ENCODE assay signal across 7 cellular contexts in genomic region chr2:54471221-54471711, GRCh38. TPM values are rescaled to one million over a fixed set of nuclear protein-coding genes. Genes with fewer than 3 reads are reported as not detected.
DNase-seq lines count a peak whose midpoint lies in the region; ATAC-seq and TF ChIP-seq lines count a peak whose summit lies in the region.

No MANE protein-coding gene starts in this region.

- H3K27ac ChIP-seq in RWPE2 (ENCODE audit: poor library complexity, severe bottlenecking) (no peak overlapping the region), WERI-Rb-1 (no peak overlapping the region), tibial nerve (peak overlapping the region in 2 of 4 donors; percentile 81)

- no peaks in the 10 kb centered on the region for H3K9me3 ChIP-seq in RWPE2 (ENCODE audit: severe bottlenecking)
- H3K9me3 ChIP-seq in WERI-Rb-1 (ENCODE audit: severe bottlenecking), result no peaks in the 10 kb centered on the region
- H3K9me3 ChIP-seq in tibial nerve, result no peaks in the 10 kb centered on the region

- no peaks in the 10 kb centered on the region for H3K36me3 ChIP-seq in RWPE2 (ENCODE audit: low read depth)
- no peaks in the 10 kb centered on the region for H3K36me3 ChIP-seq in WERI-Rb-1
- H3K36me3 ChIP-seq in tibial nerve, result no peaks in the 10 kb centered on the region

- H3K4me3 ChIP-seq in RWPE2 (ENCODE audit: severe bottlenecking), result no peak overlapping the region
- H3K4me3 ChIP-seq in WERI-Rb-1 (ENCODE audit: low read depth, low read length), result no peak overlapping the region
- no peak overlapping the region for H3K4me3 ChIP-seq in tibial nerve

- 11 to 24% methylated on average over 1 of the region's 1 CpG for WGBS in tibial nerve, 2 donors

- H3K27me3 ChIP-seq in RWPE2 (ENCODE audit: insufficient read depth, poor library complexity, severe bottlenecking), result no peaks in the 10 kb centered on the region
- H3K27me3 ChIP-seq in WERI-Rb-1 (ENCODE audit: insufficient read depth, low read depth, severe bottlenecking), result no peaks in the 10 kb centered on the region
- H3K27me3 ChIP-seq in tibial nerve, result no peaks in the 10 kb centered on the region

- peak; percentile 88 for ATAC-seq in GM18907 (IDR thresholded peaks at IDR 0.05; ENCODE audit: unreplicated experiment)
- ATAC-seq in HG03060 (IDR thresholded peaks at IDR 0.05; ENCODE audit: low read depth, unreplicated experiment), result peak; percentile 72
- ATAC-seq in RWPE2 (ENCODE audit: low read depth), result 0 out of 3 replicates have a peak, but pooled peaks have one; percentile 23
- no peak for ATAC-seq in HG03139 (IDR thresholded peaks at IDR 0.05; ENCODE audit: unreplicated experiment)

- TF ChIP-seq EP300 in tibial nerve (IDR thresholded peaks at IDR 0.05), result peak in 1 of 2 donors; percentile 33

- H3K4me1 ChIP-seq in RWPE2 (ENCODE audit: insufficient read depth, poor library complexity, severe bottlenecking) (no peaks in the 10 kb centered on the region), tibial nerve (peaks cover 8 to 95% (median 52%) of the 10 kb centered on the region in 4 donors)

- TF ChIP-seq CTCF in RWPE2 (IDR thresholded peaks at IDR 0.05; ENCODE audit: poor library complexity, severe bottlenecking) (no peak), WERI-Rb-1 (IDR thresholded peaks at IDR 0.05; ENCODE audit: low read depth, low read length) (no peak), tibial nerve (IDR thresholded peaks at IDR 0.05) (no peak)

- DNase-seq in RWPE2 (ENCODE audit: low spot score), result no peak
- DNase-seq in hepatic stellate cell (ENCODE audit: low spot score), result peak; percentile 36
- DNase-seq in WERI-Rb-1, result no peak
- DNase-seq in tibial nerve (ENCODE audit: low spot score in 2 of 2), result no peak

- TF ChIP-seq POLR2A in tibial nerve (IDR thresholded peaks at IDR 0.05), result no peak

RNA-seq across cellular contexts. Expression of gene SPTBN1, which starts 15.1 kb away (rescaled TPM):
- total RNA-seq in tibial nerve, result 100 to 1,000 TPM; 670 to 967 (median 890) TPM
